ENCODE assay signal across 8 cellular contexts in the genomic region with DNA sequence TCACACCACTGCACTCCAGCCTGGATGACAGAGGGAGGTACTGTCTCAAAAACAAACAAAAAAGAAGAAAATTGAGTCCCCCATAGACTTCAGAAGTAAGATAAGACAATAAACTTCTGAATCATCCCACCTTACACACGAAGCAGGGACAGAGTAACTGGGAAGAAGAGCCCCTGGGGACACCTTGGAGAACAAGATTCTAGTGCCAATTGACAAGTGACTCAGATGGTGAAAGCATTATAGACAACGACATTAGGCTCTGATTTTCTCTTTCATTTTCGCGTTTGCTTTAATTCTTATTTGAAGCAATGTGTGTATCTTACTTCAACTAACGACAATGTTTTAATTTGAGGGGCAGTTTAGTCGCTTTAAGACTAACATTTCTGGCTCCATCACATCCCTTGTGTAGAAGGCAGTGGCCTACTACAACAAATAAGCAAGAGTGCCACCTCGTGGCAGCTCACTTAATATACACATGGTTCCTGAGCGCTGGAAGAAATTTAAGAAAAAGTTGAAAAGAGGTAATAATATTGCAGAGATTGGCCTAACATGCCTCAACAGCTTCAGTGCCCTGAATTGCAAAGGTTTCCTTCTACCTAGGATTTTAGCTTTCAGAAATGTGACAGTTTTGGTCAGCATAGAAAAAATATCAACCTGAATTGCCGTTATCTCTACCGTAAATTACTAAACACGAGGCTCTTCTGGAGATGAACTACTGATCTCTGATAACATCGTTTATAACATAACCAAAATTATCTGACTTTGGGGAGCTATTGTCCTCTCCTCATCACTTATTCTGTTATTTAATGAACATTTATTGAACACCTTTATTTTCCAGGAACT. TPM values are rescaled to one million over a fixed set of nuclear protein-coding genes. Genes with fewer than 3 reads are reported as not detected.
A peak's percentile ranks its signal among the peaks of the same experiment; 100 is the strongest.
DNase-seq lines count a peak whose midpoint lies in the region; ATAC-seq and TF ChIP-seq lines count a peak whose summit lies in the region.

No MANE protein-coding gene starts in this region.

- no peaks in the 10 kb centered on the region for H3F3A ChIP-seq in Loucy (ENCODE audit: low read depth)

- no peaks in the 10 kb centered on the region for H3K9me2 ChIP-seq in Loucy (replicated peaks; ENCODE audit: low read depth, low read length)

- DNase-seq in EL (peak; percentile 55), SHP77 treated with DMSO at 0.1 percent for 48 hours (lab: John Stamatoyannopoulos, UW) (peak; percentile 21), glomerular endothelial cell (ENCODE audit: extremely low read depth, low read depth, low spot score) (peak; percentile 23), posterior vena cava (ENCODE audit: low spot score) (peak; percentile 84)
- DNase-seq in activated naive CD4-positive, alpha-beta T cell treated with Interleukin-2 at 50 U/mL for 16 hours: peak; percentile 60

- intact Hi-C loops in posterior vena cava (cut with DNase I): no loop called here

- H3K9ac ChIP-seq in Loucy (ENCODE audit: low read depth, low read length, poor library complexity, severe bottlenecking): no peak overlapping the region

- no peaks in the 10 kb centered on the region for H3K27me3 ChIP-seq in Loucy (ENCODE audit: insufficient read depth, low read length, poor library complexity, severe bottlenecking)

- H3K79me2 ChIP-seq in Loucy (ENCODE audit: insufficient read depth, low read length): no peaks in the 10 kb centered on the region

- no peaks in the 10 kb centered on the region for H3K4me1 ChIP-seq in Loucy (ENCODE audit: insufficient read depth, low read length, poor library complexity, severe bottlenecking)

- H3K36me3 ChIP-seq in Loucy (ENCODE audit: insufficient read depth, low read length): no peaks in the 10 kb centered on the region

- ATAC-seq in GM21619 (IDR thresholded peaks at IDR 0.05; ENCODE audit: unreplicated experiment): peak; percentile 84
- no peak for ATAC-seq in HG02588 (IDR thresholded peaks at IDR 0.05; ENCODE audit: unreplicated experiment)

- H2AFZ ChIP-seq in Loucy (ENCODE audit: low read length): no peak overlapping the region

- no peaks in the 10 kb centered on the region for H4K20me1 ChIP-seq in Loucy (ENCODE audit: insufficient read depth, low read length, poor library complexity, severe bottlenecking)

- no peak overlapping the region for H3K4me2 ChIP-seq in Loucy (ENCODE audit: low read depth, low read length, poor library complexity, severe bottlenecking)

- TF ChIP-seq CTCF in Loucy (conservative IDR thresholded peaks at IDR 0.05; ENCODE audit: low read length): peak; percentile 84

- no peak overlapping the region for H3K4me3 ChIP-seq in Loucy (ENCODE audit: low read length, poor library complexity, severe bottlenecking)

- H3K9me3 ChIP-seq in Loucy (ENCODE audit: insufficient read depth, low read depth, low read length): no peaks in the 10 kb centered on the region

RNA-seq across cellular contexts. Expression of a gene that starts 36.7 kb away (rescaled TPM):
- total RNA-seq in glomerular endothelial cell (5.5 and 21.2 TPM in 2 replicates), posterior vena cava (10 to 100 TPM; 30.7 to 42.5 TPM)

Comparison
In these comparisons a context has a peak if more than half of its experiments do, and no peak if none do; other contexts are left out.
1. DNase-seq: peak in every context shown above with its lines; median percentile 84 in posterior vena cava; 60 in activated naive CD4-positive, alpha-beta T cell treated with Interleukin-2 at 50 U/mL for 16 hours; 55 in EL; 23 in glomerular endothelial cell; 21 in SHP77 treated with DMSO at 0.1 percent for 48 hours.